ENCODE assay signal across 9 cellular contexts in genomic region chr20:652611-653109, GRCh38. TPM values are rescaled to one million over a fixed set of nuclear protein-coding genes. Genes with fewer than 3 reads are reported as not detected.
DNase-seq lines count a peak whose midpoint lies in the region; FAIRE-seq and TF ChIP-seq lines count a peak whose summit lies in the region.
"Had no signal": no experiment of that assay in that cellular context is flagged by ENCODE, and none has a peak within 500 bp of the region (broad histone marks: within the 10 kb centered on the region; RNA-seq: fewer than 3 reads in every experiment).

No MANE protein-coding gene starts in this region.

- H3K4me3 ChIP-seq in astrocyte of the cerebellum (ENCODE audit: low read depth, low read length) (peak overlapping the region; percentile 78), kidney (ENCODE audit: low read length in 2 of 2) (peak overlapping the region; percentile 68 to 92)

- no peak for TF ChIP-seq EP300 in Ishikawa (IDR thresholded peaks at IDR 0.05; ENCODE audit: borderline replicate concordance)

- in situ Hi-C loops in astrocyte of the cerebellum (cut with HindIII; ENCODE audit: low sequenced_read_pairs): no loop called here

- peaks cover 11 to 13% of the 10 kb centered on the region in 2 donors for H3K36me3 ChIP-seq in kidney (ENCODE audit: control insufficient read depth in 1 of 2, insufficient read depth in 2 of 2, low read length in 2 of 2)

- intact Hi-C loops in kidney (cut with DNase I): no loop called here

- H3K27ac ChIP-seq in kidney (ENCODE audit: low read depth in 2 of 2, low read length in 2 of 2) (peak overlapping the region; percentile 67 to 70), temporal lobe (ENCODE audit: low read depth, low read length) (peak overlapping the region; percentile 74)

- peaks cover 6 to 15% of the 10 kb centered on the region in 2 donors for H3K4me1 ChIP-seq in kidney (ENCODE audit: control insufficient read depth in 1 of 2, insufficient read depth in 1 of 2, low read depth in 1 of 2, low read length in 2 of 2)

- H3K9me3 ChIP-seq in kidney (ENCODE audit: control insufficient read depth in 1 of 2, low read length in 2 of 2): no peaks in the 10 kb centered on the region

- TF ChIP-seq CTCF in astrocyte of the cerebellum (IDR thresholded peaks at IDR 0.05; ENCODE audit: low read depth, low read length, missing control alignments) (no peak), kidney (IDR thresholded peaks at IDR 0.05; ENCODE audit: borderline replicate concordance, extremely low read depth, insufficient read depth) (no peak), D721Med (IDR thresholded peaks at IDR 0.05; ENCODE audit: insufficient read depth, missing control alignments) (no peak)

- DNase-seq in NCI-H82 (lab: John Stamatoyannopoulos, UW): peak; percentile 64
- DNase-seq in NCI-H82 treated with DMSO at 0.1 percent for 48 hours (lab: John Stamatoyannopoulos, UW; ENCODE audit: unreplicated experiment): no peak
- DNase-seq in astrocyte of the cerebellum (ENCODE audit: low read depth): no peak
- no peak for DNase-seq in kidney
- no peak for DNase-seq in NCI-H524 treated with DMSO at 0.1 percent for 48 hours (lab: John Stamatoyannopoulos, UW)
- DNase-seq in D721Med (ENCODE audit: insufficient read length, low spot score): no peak
- DNase-seq: DND-41 had no signal

- H3K9ac ChIP-seq in kidney (ENCODE audit: low read length in 2 of 2): peak overlapping the region; percentile 57 to 81

- FAIRE-seq in kidney (lab: Jason Lieb, UNC): no peak
- no peak for FAIRE-seq in D721Med (lab: Jason Lieb, UNC)

- no peak for TF ChIP-seq RAD21 in Ishikawa (IDR thresholded peaks at IDR 0.05; ENCODE audit: low read depth)

TF ChIP-seq in Ishikawa, 13 proteins besides CTCF, POLR2A, EP300 and RAD21:
- TF ChIP-seq TEAD4 (IDR thresholded peaks at IDR 0.05) (no peak), MAX (IDR thresholded peaks at IDR 0.05) (peak; percentile 82), FOXM1 (IDR thresholded peaks at IDR 0.05; ENCODE audit: borderline replicate concordance, low read depth) (no peak), REST (IDR thresholded peaks at IDR 0.05; ENCODE audit: low read depth) (no peak), YY1 (IDR thresholded peaks at IDR 0.05; ENCODE audit: low read depth) (no peak), NFIC (IDR thresholded peaks at IDR 0.05) (no peak), USF1 (IDR thresholded peaks at IDR 0.05) (no peak), CEBPB (IDR thresholded peaks at IDR 0.05) (no peak), EGR1 (IDR thresholded peaks at IDR 0.05) (no peak), TCF12 (IDR thresholded peaks at IDR 0.05; ENCODE audit: low read depth) (no peak), TAF1 (IDR thresholded peaks at IDR 0.05; ENCODE audit: low read depth) (0 out of 2 replicates have a peak, but pooled peaks have one; percentile 12), CREB1 (IDR thresholded peaks at IDR 0.05; ENCODE audit: low read depth) (no peak), ZBTB7A (IDR thresholded peaks at IDR 0.05; ENCODE audit: low read depth) (0 out of 2 replicates have a peak, but pooled peaks have one; percentile 3)
TF ChIP-seq in Ishikawa: peak in this region for 3.

RNA-seq across cellular contexts. Expression of gene SRXN1, which starts 0.3 kb away (rescaled TPM):
- total RNA-seq in kidney: 17.4 TPM
- polyA plus RNA-seq in kidney (ENCODE audit: insufficient read depth, low read depth, low replicate concordance): 51.1 TPM
- total RNA-seq in temporal lobe: 8.9 TPM

RNA-seq across cellular contexts. Expression of gene SCRT2, which starts 22.9 kb away (rescaled TPM):
- not detected for total RNA-seq in kidney
- polyA plus RNA-seq in kidney (ENCODE audit: insufficient read depth, low read depth, low replicate concordance): not detected
- 4.7 TPM for total RNA-seq in temporal lobe

RNA-seq across cellular contexts. Expression of gene TCF15, which starts 42.6 kb away (rescaled TPM):
- 0.63 TPM for total RNA-seq in kidney
- polyA plus RNA-seq in kidney (ENCODE audit: insufficient read depth, low read depth, low replicate concordance): 1.6 TPM
- total RNA-seq in temporal lobe: 0.49 TPM
